20 cellular contexts compared by ENCODE assay signal in genomic region chr4:676871-677235, GRCh38. TPM values are rescaled to one million over a fixed set of nuclear protein-coding genes. Genes with fewer than 3 reads are reported as not detected.
A peak's percentile ranks its signal among the peaks of the same experiment; 100 is the strongest.
DNase-seq lines count a peak whose midpoint lies in the region; ATAC-seq and TF ChIP-seq lines count a peak whose summit lies in the region.
"Had no signal": no experiment of that assay in that cellular context is flagged by ENCODE, and none has a peak within 500 bp of the region (broad histone marks: within the 10 kb centered on the region; RNA-seq: fewer than 3 reads in every experiment).

No MANE protein-coding gene starts in this region.

- peak overlapping the region; percentile 69 for H3K4me2 ChIP-seq in SU-DHL-6 (ENCODE audit: low read depth, low read length, poor library complexity, severe bottlenecking)

- H3K4me3 ChIP-seq in cardiac muscle cell (no peak overlapping the region), right atrium auricular region (no peak overlapping the region), SU-DHL-6 (ENCODE audit: insufficient read depth, low read length, poor library complexity, severe bottlenecking) (peak overlapping the region; percentile 17)
- H3K4me3 ChIP-seq: lung had no signal

- H3K27ac Mint-ChIP-seq in mesothelial cell of epicardium = peak overlapping the region; percentile 25
- no peak overlapping the region for H3K27ac Mint-ChIP-seq in type B pancreatic cell
- no peak overlapping the region for H3K27ac Mint-ChIP-seq in MCF 10A (ENCODE audit: low read depth, unreplicated experiment)

- ATAC-seq in HG02588 (IDR thresholded peaks at IDR 0.05; ENCODE audit: unreplicated experiment) = no peak
- ATAC-seq: Panc1, SK-N-SH treated with all-trans-retinoic acid at 6 μM for 48 hours had no signal

- peak overlapping the region; percentile 69 for H3K27ac ChIP-seq in cardiac muscle cell
- no peak overlapping the region for H3K27ac ChIP-seq in right atrium auricular region
- peak overlapping the region; percentile 98 for H3K27ac ChIP-seq in SU-DHL-6 (ENCODE audit: low read depth, low read length)

- no peak for DNase-seq in cardiac muscle cell (ENCODE audit: low read depth in 1 of 2, low spot score in 1 of 2)
- no peak for DNase-seq in right atrium auricular region (ENCODE audit: low spot score)
- DNase-seq in mesothelial cell of epicardium (ENCODE audit: low spot score in 2 of 2, unreplicated experiment in 2 of 2) = no peak
- DNase-seq in type B pancreatic cell (ENCODE audit: extremely low spot score, unreplicated experiment) = no peak
- DNase-seq in MCF 10A (ENCODE audit: unreplicated experiment) = no peak
- no peak for DNase-seq in stimulated activated CD4-positive, alpha-beta T cell treated with anti-CD3 and anti-CD28 coated beads, Interleukin-4, amount 100 ng/mL, for 4 hours
- DNase-seq: activated CD4-positive, alpha-beta T cell treated with anti-CD3 and anti-CD28 coated beads for 4 hours; activated CD8-positive, alpha-beta memory T cell treated with anti-CD3 and anti-CD28 coated beads, Interleukin-2, amount 50 U/mL, for 48 hours; activated gamma-delta T cell treated with Interleukin-2 at 50 U/mL for 16 hours; DND-41; endodermal cell; H7; KG1; NCI-H774; retina had no signal

- H3K36me3 Mint-ChIP-seq in mesothelial cell of epicardium = peaks cover 5% of the 10 kb centered on the region
- H3K36me3 Mint-ChIP-seq in type B pancreatic cell = peaks cover 4% of the 10 kb centered on the region
- peaks cover 34% of the 10 kb centered on the region for H3K36me3 Mint-ChIP-seq in MCF 10A (ENCODE audit: insufficient read depth, unreplicated experiment)

- H3K4me3 Mint-ChIP-seq in mesothelial cell of epicardium (peak overlapping the region; percentile 17), type B pancreatic cell (peak overlapping the region; percentile 47), MCF 10A (ENCODE audit: unreplicated experiment) (no peak overlapping the region)

- intact Hi-C loops in MCF 10A (cut with micrococcal nuclease) = loop anchor here (10.0 kb wide), 1 partner anchor 202 kb away; no protein-coding TSS in a partner anchor

- TF ChIP-seq CTCF in cardiac muscle cell (IDR thresholded peaks at IDR 0.05; ENCODE audit: low read depth, low read length) (no peak), right atrium auricular region (IDR thresholded peaks at IDR 0.05) (no peak), SU-DHL-6 (IDR thresholded peaks at IDR 0.05; ENCODE audit: insufficient read depth, low read length, poor library complexity, severe bottlenecking) (no peak), mesothelial cell of epicardium (IDR thresholded peaks at IDR 0.05; ENCODE audit: unreplicated experiment) (no peak), type B pancreatic cell (conservative IDR thresholded peaks at IDR 0.05) (no peak), MCF 10A (IDR thresholded peaks at IDR 0.05; ENCODE audit: unreplicated experiment) (no peak)

- peak overlapping the region; percentile 89 for H3K9ac ChIP-seq in SU-DHL-6 (ENCODE audit: low read length)

- H3K79me2 ChIP-seq in SU-DHL-6 (ENCODE audit: insufficient read depth, low read length) = peaks cover 14% of the 10 kb centered on the region

- H3K36me3 ChIP-seq in cardiac muscle cell = peaks cover 11% of the 10 kb centered on the region
- H3K36me3 ChIP-seq in right atrium auricular region = peaks cover 9% of the 10 kb centered on the region
- no peaks in the 10 kb centered on the region for H3K36me3 ChIP-seq in SU-DHL-6 (ENCODE audit: low read length)

- peaks cover 32% of the 10 kb centered on the region for H3F3A ChIP-seq in SU-DHL-6 (ENCODE audit: insufficient read depth)

- no peaks in the 10 kb centered on the region for H4K20me1 ChIP-seq in SU-DHL-6 (ENCODE audit: low read depth, low read length)

- POLR2A ChIA-PET in MCF 10A (lab: Yijun Ruan, JAX) = interaction anchor here (1.5 kb wide), 1 partner anchor 105 kb away, joined by 5 read pairs; no protein-coding TSS in a partner anchor

- H3K4me1 Mint-ChIP-seq in mesothelial cell of epicardium = peaks cover 17% of the 10 kb centered on the region
- H3K4me1 Mint-ChIP-seq in type B pancreatic cell (ENCODE audit: unreplicated experiment) = peaks cover 5% of the 10 kb centered on the region
- peaks cover 14% of the 10 kb centered on the region for H3K4me1 Mint-ChIP-seq in MCF 10A (ENCODE audit: insufficient read depth, unreplicated experiment)

- BruUV-seq in MCF 10A (replicated peaks; lab: Mats Ljungman, UMichigan) = no TSS peak

- no peaks in the 10 kb centered on the region for H3K27me3 Mint-ChIP-seq in mesothelial cell of epicardium (ENCODE audit: low read depth)
- no peaks in the 10 kb centered on the region for H3K27me3 Mint-ChIP-seq in type B pancreatic cell
- no peaks in the 10 kb centered on the region for H3K27me3 Mint-ChIP-seq in MCF 10A (ENCODE audit: insufficient read depth, unreplicated experiment)

- H3K9me2 ChIP-seq in SU-DHL-6 (replicated peaks; ENCODE audit: insufficient read depth, low read length) = no peaks in the 10 kb centered on the region

- CTCF ChIA-PET in MCF 10A (lab: Yijun Ruan, JAX) = no interaction called here

- H3K9me3 Mint-ChIP-seq in mesothelial cell of epicardium (no peaks in the 10 kb centered on the region), type B pancreatic cell (no peaks in the 10 kb centered on the region), MCF 10A (ENCODE audit: unreplicated experiment) (no peaks in the 10 kb centered on the region)
- H3K9me3 Mint-ChIP-seq: endodermal cell had no signal

- H3K9me3 ChIP-seq in cardiac muscle cell (ENCODE audit: low read depth) (no peaks in the 10 kb centered on the region), right atrium auricular region (no peaks in the 10 kb centered on the region), SU-DHL-6 (ENCODE audit: insufficient read depth, low read length) (no peaks in the 10 kb centered on the region)

- H2AFZ ChIP-seq in SU-DHL-6 (ENCODE audit: low read depth, low read length, severe bottlenecking) = no peak overlapping the region

- H3K27me3 ChIP-seq in cardiac muscle cell = no peaks in the 10 kb centered on the region
- H3K27me3 ChIP-seq in right atrium auricular region = no peaks in the 10 kb centered on the region
- no peaks in the 10 kb centered on the region for H3K27me3 ChIP-seq in SU-DHL-6 (ENCODE audit: low read length)

- H3K4me1 ChIP-seq in cardiac muscle cell (ENCODE audit: low read depth) (peaks cover 30% of the 10 kb centered on the region), right atrium auricular region (peaks cover 0 to 42% of the 10 kb centered on the region in 2 donors)

RNA-seq across cellular contexts. Expression of gene MYL5, which starts 2.5 kb away (rescaled TPM):
- total RNA-seq in cardiac muscle cell (27.3 and 40.5 TPM in 2 replicates), right atrium auricular region (1 to 10 TPM; 3.2 to 3.6 TPM), mesothelial cell of epicardium (25.0 to 32.1 TPM (median 32.0 TPM) in 3 replicates), type B pancreatic cell (ENCODE audit: low replicate concordance) (20.2 and 21.3 TPM in 2 replicates), MCF 10A (2022) (30.6 and 32.9 TPM in 2 replicates)
- polyA plus RNA-seq in cardiac muscle cell = 33.8 and 42.7 TPM in 2 replicates

RNA-seq across cellular contexts. Expression of gene ATP5ME, which starts 2.8 kb away (rescaled TPM):
- total RNA-seq in cardiac muscle cell (177 and 254 TPM in 2 replicates), right atrium auricular region (100 to 1,000 TPM in 1 of 2 donors, 10 to 100 TPM in 1; 85.1 to 265 TPM), mesothelial cell of epicardium (194 to 212 TPM (median 197 TPM) in 3 replicates), type B pancreatic cell (ENCODE audit: low replicate concordance) (285 and 363 TPM in 2 replicates), MCF 10A (2022) (355 and 389 TPM in 2 replicates)
- polyA plus RNA-seq in cardiac muscle cell = 1,150 and 1,438 TPM in 2 replicates

RNA-seq across cellular contexts. Expression of gene SLC49A3, which starts 12.1 kb away (rescaled TPM):
- total RNA-seq in cardiac muscle cell (0.42 and 1.9 TPM in 2 replicates), right atrium auricular region (10 to 100 TPM in 1 of 2 donors, 1 to 10 TPM in 1; 10.0 to 12.0 TPM), mesothelial cell of epicardium (10.5 to 13.4 TPM (median 11.6 TPM) in 3 replicates), type B pancreatic cell (ENCODE audit: low replicate concordance) (2.5 and 3.3 TPM in 2 replicates), MCF 10A (2022) (not detected in 2 replicates)
- 0.47 and 2.3 TPM in 2 replicates for polyA plus RNA-seq in cardiac muscle cell

RNA-seq across cellular contexts. Expression of gene PCGF3, which starts 28.8 kb away (rescaled TPM):
- total RNA-seq in cardiac muscle cell = 59.6 and 118 TPM in 2 replicates
- 28.1 and 32.8 TPM in 2 replicates for polyA plus RNA-seq in cardiac muscle cell
- 10 to 100 TPM; 17.9 to 22.6 TPM for total RNA-seq in right atrium auricular region
- 88.1 to 93.4 TPM (median 90.9 TPM) in 3 replicates for total RNA-seq in mesothelial cell of epicardium
- 64.3 and 66.7 TPM in 2 replicates for total RNA-seq in type B pancreatic cell (ENCODE audit: low replicate concordance)
- 26.5 and 33.5 TPM in 2 replicates for total RNA-seq in MCF 10A (2022)

RNA-seq across cellular contexts. Expression of gene PDE6B, which starts 51.5 kb away (rescaled TPM):
- total RNA-seq in cardiac muscle cell = 34.5 and 43.1 TPM in 2 replicates
- 48.1 and 58.5 TPM in 2 replicates for polyA plus RNA-seq in cardiac muscle cell
- total RNA-seq in right atrium auricular region = 1 to 10 TPM; 2.3 to 4.6 TPM
- 9.0 to 12.0 TPM (median 11.6 TPM) in 3 replicates for total RNA-seq in mesothelial cell of epicardium
- total RNA-seq in type B pancreatic cell (ENCODE audit: low replicate concordance) = 6.7 and 12.2 TPM in 2 replicates
- total RNA-seq in MCF 10A (2022) = not detected in 2 replicates

Comparison
In these comparisons a context has a peak if more than half of its experiments do, and no peak if none do; other contexts are left out.
1. H3K27ac ChIP-seq: peak in cardiac muscle cell (single experiment) and SU-DHL-6 (single experiment); none in right atrium auricular region (0 of 2).